Comparison of ENCODE assay signal across 11 cellular contexts in genomic region chr11:20097319-20098221, GRCh38.
DNase-seq lines count a peak whose midpoint lies in the region; ATAC-seq, FAIRE-seq and TF ChIP-seq lines count a peak whose summit lies in the region.
"Had no signal": no experiment of that assay in that cellular context is flagged by ENCODE, and none has a peak within 500 bp of the region (broad histone marks: within the 10 kb centered on the region; RNA-seq: fewer than 3 reads in every experiment).

No MANE protein-coding gene starts in this region.

- POLR2A ChIA-PET in SK-N-SH (lab: Yijun Ruan, JAX), result no interaction called here

- TF ChIP-seq EP300 in SK-N-SH (IDR thresholded peaks at IDR 0.05; ENCODE audit: borderline replicate concordance in 1 of 2, low read depth in 1 of 2, low read length in 1 of 2), result peak in 1 of 2 experiments; percentile 97; a peak in 3 of 4 replicates

- H3K4me3 ChIP-seq in SK-N-SH (ENCODE audit: low read depth in 2 of 2, low read length in 1 of 2), result no peak overlapping the region; a peak in 2 of 4 replicates
- peak overlapping the region; percentile 11 for H3K4me3 ChIP-seq in thoracic aorta
- H3K4me3 ChIP-seq: GM12878, mucosa of descending colon had no signal

- peak overlapping the region; percentile 79 for H3K9ac ChIP-seq in SK-N-SH

- TF ChIP-seq CTCF in SK-N-SH (IDR thresholded peaks at IDR 0.05), result no peak
- TF ChIP-seq CTCF in thoracic aorta (IDR thresholded peaks at IDR 0.05), result no peak

- H2AFZ ChIP-seq in SK-N-SH (ENCODE audit: low read depth), result no peak overlapping the region

- peaks cover 27% of the 10 kb centered on the region for H3K79me2 ChIP-seq in SK-N-SH (ENCODE audit: insufficient read depth)

- peaks cover 77 to 85% of the 10 kb centered on the region in 2 experiments for H3K36me3 ChIP-seq in SK-N-SH (replicated peaks in 1 of 2; ENCODE audit: control insufficient read depth in 1 of 2, insufficient read depth in 2 of 2, low read length in 1 of 2)
- H3K36me3 ChIP-seq in thoracic aorta, result peaks cover 75% of the 10 kb centered on the region

- H3K27me3 ChIP-seq in SK-N-SH (ENCODE audit: insufficient read depth) (no peaks in the 10 kb centered on the region), thoracic aorta (replicated peaks; ENCODE audit: insufficient read depth) (no peaks in the 10 kb centered on the region)

- H3K4me2 ChIP-seq in SK-N-SH, result peak overlapping the region; percentile 46

- H3K9me2 ChIP-seq in SK-N-SH, result no peaks in the 10 kb centered on the region

- 0 out of 2 replicates have a peak, but pooled peaks cover 4% of the 10 kb centered on the region for H4K20me1 ChIP-seq in SK-N-SH (ENCODE audit: insufficient read depth)

- DNase-seq in HCEC 1CT (peak; percentile 80), SK-N-SH (no peak), glomerular endothelial cell (ENCODE audit: extremely low read depth, low read depth, low spot score) (peak; percentile 93), thoracic aorta (ENCODE audit: low spot score) (no peak), SKM-1 (lab: John Stamatoyannopoulos, UW; ENCODE audit: unreplicated experiment) (no peak), frontal cortex (ENCODE audit: low spot score in 2 of 2) (no peak), NOMO-1 treated with DMSO at 0.1 percent for 48 hours (lab: John Stamatoyannopoulos, UW; ENCODE audit: unreplicated experiment) (no peak)
- DNase-seq in stimulated activated CD4-positive, alpha-beta T cell treated with anti-CD3 and anti-CD28 coated beads, Interleukin-4, amount 100 ng/mL, for 1 hour, result no peak
- DNase-seq: effector CD8-positive, alpha-beta T cell; mucosa of descending colon had no signal

- ATAC-seq in thoracic aorta (ENCODE audit: insufficient number of reproducible peaks, low FRiP score, low read depth), result peak; percentile 80
- ATAC-seq: GM12878, mucosa of descending colon had no signal

- H3K9me3 ChIP-seq in SK-N-SH, result no peaks in the 10 kb centered on the region
- no peaks in the 10 kb centered on the region for H3K9me3 ChIP-seq in thoracic aorta
- H3K9me3 ChIP-seq: mucosa of descending colon had no signal

- WGBS in SK-N-SH (ENCODE audit: low lambda C conversion rate), result 13% methylated on average over 13 of the region's 13 CpGs

- no peak for TF ChIP-seq RAD21 in SK-N-SH (IDR thresholded peaks at IDR 0.05; ENCODE audit: low read length)

- H3K4me1 ChIP-seq in SK-N-SH (ENCODE audit: control insufficient read depth in 1 of 2, insufficient read depth in 2 of 2, low read depth in 1 of 2, low read length in 1 of 2) (peaks cover 8 to 20% of the 10 kb centered on the region in 2 experiments), thoracic aorta (ENCODE audit: control insufficient read depth in 1 of 2, low read depth in 2 of 2) (peaks cover 27 to 81% of the 10 kb centered on the region in 2 donors)

- no peak for FAIRE-seq in frontal cortex (lab: Jason Lieb, UNC)
- FAIRE-seq: GM12878 had no signal

- CTCF ChIA-PET in SK-N-SH (lab: Yijun Ruan, JAX), result interaction anchor here (0.8 to 9.6 kb wide), 6 partner anchors 11 to 146 kb away, joined by 3 to 60 read pairs (median 4); no protein-coding TSS in a partner anchor

- H3K27ac ChIP-seq in SK-N-SH (ENCODE audit: low read depth in 2 of 2, low read length in 1 of 2) (peak overlapping the region; percentile 87 to 100), thoracic aorta (peak overlapping the region; percentile 85 to 88)

- H3F3A ChIP-seq in SK-N-SH (replicated peaks; ENCODE audit: insufficient read depth), result peaks cover 73% of the 10 kb centered on the region

TF ChIP-seq in SK-N-SH, 30 proteins besides CTCF, POLR2A, EP300 and RAD21 (continues in another document):
- TF ChIP-seq RFX5 (IDR thresholded peaks at IDR 0.05; ENCODE audit: low read length), result no peak
- TF ChIP-seq, protein P1, sequence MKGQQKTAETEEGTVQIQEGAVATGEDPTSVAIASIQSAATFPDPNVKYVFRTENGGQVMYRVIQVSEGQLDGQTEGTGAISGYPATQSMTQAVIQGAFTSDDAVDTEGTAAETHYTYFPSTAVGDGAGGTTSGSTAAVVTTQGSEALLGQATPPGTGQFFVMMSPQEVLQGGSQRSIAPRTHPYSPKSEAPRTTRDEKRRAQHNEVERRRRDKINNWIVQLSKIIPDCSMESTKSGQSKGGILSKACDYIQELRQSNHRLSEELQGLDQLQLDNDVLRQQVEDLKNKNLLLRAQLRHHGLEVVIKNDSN (IDR thresholded peaks at IDR 0.05; ENCODE audit: borderline replicate concordance, low read depth), result no peak
- TF ChIP-seq RCOR1 (IDR thresholded peaks at IDR 0.05; ENCODE audit: low read length), result no peak
- TF ChIP-seq, protein P2, sequence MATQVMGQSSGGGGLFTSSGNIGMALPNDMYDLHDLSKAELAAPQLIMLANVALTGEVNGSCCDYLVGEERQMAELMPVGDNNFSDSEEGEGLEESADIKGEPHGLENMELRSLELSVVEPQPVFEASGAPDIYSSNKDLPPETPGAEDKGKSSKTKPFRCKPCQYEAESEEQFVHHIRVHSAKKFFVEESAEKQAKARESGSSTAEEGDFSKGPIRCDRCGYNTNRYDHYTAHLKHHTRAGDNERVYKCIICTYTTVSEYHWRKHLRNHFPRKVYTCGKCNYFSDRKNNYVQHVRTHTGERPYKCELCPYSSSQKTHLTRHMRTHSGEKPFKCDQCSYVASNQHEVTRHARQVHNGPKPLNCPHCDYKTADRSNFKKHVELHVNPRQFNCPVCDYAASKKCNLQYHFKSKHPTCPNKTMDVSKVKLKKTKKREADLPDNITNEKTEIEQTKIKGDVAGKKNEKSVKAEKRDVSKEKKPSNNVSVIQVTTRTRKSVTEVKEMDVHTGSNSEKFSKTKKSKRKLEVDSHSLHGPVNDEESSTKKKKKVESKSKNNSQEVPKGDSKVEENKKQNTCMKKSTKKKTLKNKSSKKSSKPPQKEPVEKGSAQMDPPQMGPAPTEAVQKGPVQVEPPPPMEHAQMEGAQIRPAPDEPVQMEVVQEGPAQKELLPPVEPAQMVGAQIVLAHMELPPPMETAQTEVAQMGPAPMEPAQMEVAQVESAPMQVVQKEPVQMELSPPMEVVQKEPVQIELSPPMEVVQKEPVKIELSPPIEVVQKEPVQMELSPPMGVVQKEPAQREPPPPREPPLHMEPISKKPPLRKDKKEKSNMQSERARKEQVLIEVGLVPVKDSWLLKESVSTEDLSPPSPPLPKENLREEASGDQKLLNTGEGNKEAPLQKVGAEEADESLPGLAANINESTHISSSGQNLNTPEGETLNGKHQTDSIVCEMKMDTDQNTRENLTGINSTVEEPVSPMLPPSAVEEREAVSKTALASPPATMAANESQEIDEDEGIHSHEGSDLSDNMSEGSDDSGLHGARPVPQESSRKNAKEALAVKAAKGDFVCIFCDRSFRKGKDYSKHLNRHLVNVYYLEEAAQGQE (IDR thresholded peaks at IDR 0.05; ENCODE audit: low read depth, low read length), result 0 out of 2 replicates have a peak, but pooled peaks have one; percentile 58
- TF ChIP-seq GABPA (IDR thresholded peaks at IDR 0.05; ENCODE audit: low read depth), result 0 out of 2 replicates have a peak, but pooled peaks have one; percentile 20
- peak; percentile 95 for TF ChIP-seq MEF2A (IDR thresholded peaks at IDR 0.05; ENCODE audit: borderline replicate concordance, low read depth)
- TF ChIP-seq NFIC (IDR thresholded peaks at IDR 0.05; ENCODE audit: borderline replicate concordance), result peak; percentile 88
- TF ChIP-seq NRF1 (IDR thresholded peaks at IDR 0.05; ENCODE audit: low read depth, low read length), result peak; percentile 15; the same call in 1 of the 2 replicates
- TF ChIP-seq TAF1 (IDR thresholded peaks at IDR 0.05; ENCODE audit: borderline replicate concordance, low read depth, low read length), result no peak
- TF ChIP-seq FOSL2 (IDR thresholded peaks at IDR 0.05; ENCODE audit: borderline replicate concordance, low read depth), result peak; percentile 97
- TF ChIP-seq POLR2AphosphoS5 (IDR thresholded peaks at IDR 0.05; ENCODE audit: low read depth, low read length), result peak; percentile 48; the same call in 1 of the 2 replicates
- TF ChIP-seq MXI1 (IDR thresholded peaks at IDR 0.05; ENCODE audit: low read depth, low read length), result no peak
- TF ChIP-seq TCF12 (IDR thresholded peaks at IDR 0.05), result peak; percentile 95
- no peak for TF ChIP-seq IRF3 (IDR thresholded peaks at IDR 0.05; ENCODE audit: low read depth, low read length)
- TF ChIP-seq EZH2phosphoT487 (IDR thresholded peaks at IDR 0.05; ENCODE audit: borderline replicate concordance, low read depth), result no peak
- no peak; the same call in 1 of the 2 replicates for TF ChIP-seq ELF1 (IDR thresholded peaks at IDR 0.05)
- TF ChIP-seq, protein P3, sequence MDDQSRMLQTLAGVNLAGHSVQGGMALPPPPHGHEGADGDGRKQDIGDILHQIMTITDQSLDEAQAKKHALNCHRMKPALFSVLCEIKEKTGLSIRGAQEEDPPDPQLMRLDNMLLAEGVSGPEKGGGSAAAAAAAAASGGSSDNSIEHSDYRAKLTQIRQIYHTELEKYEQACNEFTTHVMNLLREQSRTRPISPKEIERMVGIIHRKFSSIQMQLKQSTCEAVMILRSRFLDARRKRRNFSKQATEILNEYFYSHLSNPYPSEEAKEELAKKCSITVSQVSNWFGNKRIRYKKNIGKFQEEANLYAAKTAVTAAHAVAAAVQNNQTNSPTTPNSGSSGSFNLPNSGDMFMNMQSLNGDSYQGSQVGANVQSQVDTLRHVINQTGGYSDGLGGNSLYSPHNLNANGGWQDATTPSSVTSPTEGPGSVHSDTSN (IDR thresholded peaks at IDR 0.05), result peak; percentile 97
- TF ChIP-seq, protein P4, sequence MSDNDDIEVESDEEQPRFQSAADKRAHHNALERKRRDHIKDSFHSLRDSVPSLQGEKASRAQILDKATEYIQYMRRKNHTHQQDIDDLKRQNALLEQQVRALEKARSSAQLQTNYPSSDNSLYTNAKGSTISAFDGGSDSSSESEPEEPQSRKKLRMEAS (IDR thresholded peaks at IDR 0.05; ENCODE audit: low read depth), result peak; percentile 58
- no peak for TF ChIP-seq FOXJ3 (CRISPR knock-in tag; IDR thresholded peaks at IDR 0.05)

Comparison
In these comparisons a context has a peak if more than half of its experiments do, and no peak if none do; other contexts are left out.
1. DNase-seq: peak in HCEC 1CT (single experiment) and glomerular endothelial cell (single experiment); none in SK-N-SH (single experiment), thoracic aorta (single experiment), SKM-1 (single experiment), frontal cortex (0 of 2), NOMO-1 treated with DMSO at 0.1 percent for 48 hours (single experiment) and stimulated activated CD4-positive, alpha-beta T cell treated with anti-CD3 and anti-CD28 coated beads, Interleukin-4, amount 100 ng/mL, for 1 hour (single experiment).